In the genomic region with DNA sequence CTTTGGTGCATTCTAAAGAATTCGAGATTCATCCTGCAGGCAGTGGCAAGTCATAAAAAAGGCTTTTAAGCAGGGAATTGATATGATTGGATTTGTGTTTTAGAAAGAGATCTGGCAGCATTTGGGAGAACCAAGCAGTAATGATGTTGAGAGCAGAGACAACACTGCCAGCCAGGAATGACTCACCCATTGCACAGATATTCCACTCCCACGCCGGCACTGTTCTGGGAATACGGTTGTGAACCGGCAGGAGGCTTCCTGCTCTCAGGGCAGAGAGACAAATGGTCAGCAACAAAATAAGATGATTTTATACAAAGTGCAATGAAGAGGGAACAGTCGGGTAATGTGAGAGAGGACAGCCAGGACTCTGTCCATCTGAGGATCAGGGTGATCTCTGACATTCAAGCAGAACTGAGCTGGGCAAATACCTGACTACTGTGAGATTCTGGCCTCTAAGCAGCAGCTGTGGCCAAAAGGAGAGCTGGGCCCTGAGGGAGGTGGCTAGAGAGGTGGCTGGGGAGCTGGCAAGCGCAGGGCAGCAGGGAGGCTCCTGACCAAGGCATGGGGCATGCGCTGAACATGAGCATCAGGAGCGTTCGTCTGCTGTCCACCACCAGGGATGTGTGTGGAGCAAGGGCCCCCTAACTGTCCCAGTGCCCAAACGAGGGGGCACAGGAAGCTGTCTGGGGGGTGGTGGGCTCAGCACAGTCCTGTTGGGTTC, we compare ENCODE assay signal across 11 cellular contexts. TPM values are rescaled to one million over a fixed set of nuclear protein-coding genes. Genes with fewer than 3 reads are reported as not detected.
A peak's percentile ranks its signal among the peaks of the same experiment; 100 is the strongest.
DNase-seq lines count a peak whose midpoint lies in the region; FAIRE-seq and TF ChIP-seq lines count a peak whose summit lies in the region.
"Had no signal": no experiment of that assay in that cellular context is flagged by ENCODE, and none has a peak within 500 bp of the region (broad histone marks: within the 10 kb centered on the region; RNA-seq: fewer than 3 reads in every experiment).

No MANE protein-coding gene starts in this region.

- H3K9me3 Mint-ChIP-seq in neural progenitor cell: no peaks in the 10 kb centered on the region
- no peaks in the 10 kb centered on the region for H3K9me3 Mint-ChIP-seq in activated naive CD4-positive, alpha-beta T cell treated with anti-CD3 and anti-CD28 coated beads, Interleukin-2, amount 10 ng/mL, durations not matched to agents 7 days and 5 days

- POLR2A ChIA-PET in endothelial cell of umbilical vein (lab: Charles Lee): no interaction called here

- no peaks in the 10 kb centered on the region for H3K9me3 ChIP-seq in endothelial cell of umbilical vein (replicated peaks; ENCODE audit: control insufficient read depth, insufficient read depth, low read length)
- H3K9me3 ChIP-seq in neural progenitor cell (ENCODE audit: low read depth): no peaks in the 10 kb centered on the region
- H3K9me3 ChIP-seq in stomach: no peaks in the 10 kb centered on the region
- H3K9me3 ChIP-seq in transverse colon: no peaks in the 10 kb centered on the region

- no peaks in the 10 kb centered on the region for H3K9me1 ChIP-seq in endothelial cell of umbilical vein (replicated peaks; ENCODE audit: control insufficient read depth, extremely low read depth, insufficient read depth, low read length)

- H3K27ac Mint-ChIP-seq in neural progenitor cell: peak overlapping the region; percentile 85
- no peak overlapping the region for H3K27ac Mint-ChIP-seq in activated naive CD4-positive, alpha-beta T cell treated with anti-CD3 and anti-CD28 coated beads, Interleukin-2, amount 10 ng/mL, durations not matched to agents 7 days and 5 days

- TF ChIP-seq POLR2A in endothelial cell of umbilical vein (IDR thresholded peaks at IDR 0.05; ENCODE audit: low read depth, low read length) (no peak), stomach (IDR thresholded peaks at IDR 0.05) (no peak), transverse colon (IDR thresholded peaks at IDR 0.05) (no peak)

- in situ Hi-C loops in transverse colon (cut with MboI; ENCODE audit: low pct_ligation_motif_present in 1 of 4, low pct_unique_long_range_greater_than_20kb in 1 of 4, low sequenced_read_pairs in 3 of 4): no loop called here

- CTCF ChIA-PET in endothelial cell of umbilical vein (lab: Charles Lee): interaction anchor here (0.9 to 2.2 kb wide), 14 partner anchors 9 to 175 kb away, joined by 3 to 12 read pairs (median 3); a partner anchor contains a TSS
- CTCF ChIA-PET in activated naive CD4-positive, alpha-beta T cell treated with anti-CD3 and anti-CD28 coated beads, Interleukin-2, amount 10 ng/mL, durations not matched to agents 7 days and 5 days (lab: Charles Lee): no interaction called here

- H4K20me1 ChIP-seq in endothelial cell of umbilical vein (replicated peaks; ENCODE audit: control insufficient read depth, extremely low read depth, insufficient read depth, low read length): peaks cover 3% of the 10 kb centered on the region
- H4K20me1 ChIP-seq in neural progenitor cell (ENCODE audit: low read depth): no peaks in the 10 kb centered on the region

- DNase-seq in AG08395 (ENCODE audit: low spot score): peak; percentile 95
- DNase-seq in RKO (ENCODE audit: low spot score): peak; percentile 66
- DNase-seq in endothelial cell of umbilical vein (ENCODE audit: low read depth, low spot score): peak; percentile 88
- no peak for DNase-seq in neural progenitor cell (ENCODE audit: low spot score)
- DNase-seq in stomach: no peak
- DNase-seq in activated naive CD4-positive, alpha-beta T cell treated with anti-CD3 and anti-CD28 coated beads, Interleukin-2, amount 10 ng/mL, durations not matched to agents 7 days and 5 days: no peak
- DNase-seq in transverse colon: no peak
- DNase-seq in NK-92 (lab: John Stamatoyannopoulos, UW; ENCODE audit: unreplicated experiment): no peak
- DNase-seq: activated CD4-positive, alpha-beta T cell treated with anti-CD3 and anti-CD28 coated beads for 36 hours; DMS79 treated with DMSO at 0.1 percent for 48 hours; NCI-H1105 treated with DMSO at 0.1 percent for 48 hours had no signal

- H3K27me3 Mint-ChIP-seq in neural progenitor cell (ENCODE audit: insufficient read depth, low read depth): peaks cover 2% of the 10 kb centered on the region
- H3K27me3 Mint-ChIP-seq in activated naive CD4-positive, alpha-beta T cell treated with anti-CD3 and anti-CD28 coated beads, Interleukin-2, amount 10 ng/mL, durations not matched to agents 7 days and 5 days: no peaks in the 10 kb centered on the region
- H3K27me3 Mint-ChIP-seq: activated CD4-positive, alpha-beta T cell treated with anti-CD3 and anti-CD28 coated beads for 36 hours had no signal

- H3K36me3 ChIP-seq in endothelial cell of umbilical vein (ENCODE audit: control insufficient read depth in 2 of 2, extremely low read depth in 1 of 2, insufficient read depth in 2 of 2, low read length in 2 of 2) (no peaks in the 10 kb centered on the region), neural progenitor cell (no peaks in the 10 kb centered on the region), stomach (no peaks in the 10 kb centered on the region), transverse colon (no peaks in the 10 kb centered on the region)

- H3K9ac ChIP-seq in endothelial cell of umbilical vein (replicated peaks; ENCODE audit: extremely low read depth, insufficient read depth, low read length): no peak overlapping the region
- H3K9ac ChIP-seq in neural progenitor cell: no peak overlapping the region

- H3K27ac ChIP-seq in endothelial cell of umbilical vein (ENCODE audit: insufficient read depth, low read depth, low read length) (peak overlapping the region; percentile 40), neural progenitor cell (no peak overlapping the region), stomach (peak overlapping the region in 2 of 5 donors; percentile 35 to 54), transverse colon (no peak overlapping the region)

- intact Hi-C loops in endothelial cell of umbilical vein (cut with micrococcal nuclease): loop anchor here (1.0 to 5.0 kb wide), 2 partner anchors 33 to 530 kb away; no protein-coding TSS in a partner anchor
- intact Hi-C loops in stomach (cut with DNase I; ENCODE audit: low total_unique reads): no loop called here
- intact Hi-C loops in transverse colon (cut with DNase I; ENCODE audit: low total_unique reads): no loop called here

- H3K4me2 ChIP-seq in endothelial cell of umbilical vein (ENCODE audit: insufficient read depth, low read length) (peak overlapping the region; percentile 62), neural progenitor cell (no peak overlapping the region)

- no peaks in the 10 kb centered on the region for H3F3A ChIP-seq in neural progenitor cell (ENCODE audit: low read depth)

- no peaks in the 10 kb centered on the region for H3K36me3 Mint-ChIP-seq in neural progenitor cell
- H3K36me3 Mint-ChIP-seq in activated naive CD4-positive, alpha-beta T cell treated with anti-CD3 and anti-CD28 coated beads, Interleukin-2, amount 10 ng/mL, durations not matched to agents 7 days and 5 days: no peaks in the 10 kb centered on the region

- FAIRE-seq in endothelial cell of umbilical vein (lab: Jason Lieb, UNC): peak; percentile 98

- no peak for TF ChIP-seq EP300 in stomach (IDR thresholded peaks at IDR 0.05)
- TF ChIP-seq EP300 in transverse colon (IDR thresholded peaks at IDR 0.05; ENCODE audit: low read depth): no peak

- TF ChIP-seq CTCF in endothelial cell of umbilical vein (IDR thresholded peaks at IDR 0.05; ENCODE audit: extremely low read depth in 1 of 2, insufficient read depth in 1 of 2, low read depth in 1 of 2, low read length in 2 of 2) (peak; percentile 16 to 30), neural progenitor cell (IDR thresholded peaks at IDR 0.05) (no peak), stomach (IDR thresholded peaks at IDR 0.05) (no peak), transverse colon (IDR thresholded peaks at IDR 0.05) (no peak)

- H3K4me1 Mint-ChIP-seq in neural progenitor cell: peaks cover 32% of the 10 kb centered on the region
- H3K4me1 Mint-ChIP-seq in activated naive CD4-positive, alpha-beta T cell treated with anti-CD3 and anti-CD28 coated beads, Interleukin-2, amount 10 ng/mL, durations not matched to agents 7 days and 5 days: peaks cover 2% of the 10 kb centered on the region
- H3K4me1 Mint-ChIP-seq: activated CD4-positive, alpha-beta T cell treated with anti-CD3 and anti-CD28 coated beads for 36 hours had no signal

- H3K4me3 ChIP-seq in endothelial cell of umbilical vein (replicated peaks in 1 of 3; ENCODE audit: insufficient read depth in 1 of 3, low read depth in 1 of 3, low read length in 3 of 3): no peak overlapping the region
- H3K4me3 ChIP-seq in neural progenitor cell: no peak overlapping the region
- H3K4me3 ChIP-seq in stomach: no peak overlapping the region
- H3K4me3 ChIP-seq in transverse colon: no peak overlapping the region

- BruUV-seq in endothelial cell of umbilical vein (replicated peaks; lab: Mats Ljungman, UMichigan): no TSS peak

- WGBS in stomach, 5 donors: 76 to 86% (median 79%) methylated on average over 11 of the region's 11 CpGs
- 76 to 86% methylated on average over 1 to 11 of the region's 11 CpGs for WGBS in transverse colon (ENCODE audit: low coverage in 1 of 2), 2 donors

- H3K79me2 ChIP-seq in endothelial cell of umbilical vein (ENCODE audit: control insufficient read depth, insufficient read depth, low read length): no peaks in the 10 kb centered on the region
- no peaks in the 10 kb centered on the region for H3K79me2 ChIP-seq in neural progenitor cell (ENCODE audit: low read depth)

- no peak overlapping the region for H3K4me3 Mint-ChIP-seq in neural progenitor cell
- no peak overlapping the region for H3K4me3 Mint-ChIP-seq in activated naive CD4-positive, alpha-beta T cell treated with anti-CD3 and anti-CD28 coated beads, Interleukin-2, amount 10 ng/mL, durations not matched to agents 7 days and 5 days
- H3K4me3 Mint-ChIP-seq: activated CD4-positive, alpha-beta T cell treated with anti-CD3 and anti-CD28 coated beads for 36 hours had no signal

- dilution Hi-C loops in endothelial cell of umbilical vein (cut with MboI; ENCODE audit: extremely low pct_ligation_motif_present, low sequenced_read_pairs): no loop called here

- H3K4me1 ChIP-seq in endothelial cell of umbilical vein (ENCODE audit: control insufficient read depth, extremely low read depth, insufficient read depth, low read length) (peaks cover 44% of the 10 kb centered on the region), neural progenitor cell (peaks cover 8% of the 10 kb centered on the region), stomach (peaks cover 9 to 43% (median 18%) of the 10 kb centered on the region in 4 donors), transverse colon (peaks cover 0 to 16% (median 13%) of the 10 kb centered on the region in 4 donors)

- H2AFZ ChIP-seq in endothelial cell of umbilical vein (ENCODE audit: low read depth, low read length) (no peak overlapping the region), neural progenitor cell (replicated peaks) (no peak overlapping the region)

- H3K27me3 ChIP-seq in endothelial cell of umbilical vein (ENCODE audit: control insufficient read depth in 2 of 2, insufficient read depth in 2 of 2, low read length in 2 of 2) (peaks cover 3 to 29% of the 10 kb centered on the region in 2 experiments), neural progenitor cell (no peaks in the 10 kb centered on the region), stomach (no peaks in the 10 kb centered on the region), transverse colon (no peaks in the 10 kb centered on the region)

RNA-seq across cellular contexts. Expression of a gene that starts 56.1 kb away (rescaled TPM):
- total RNA-seq in endothelial cell of umbilical vein: 18.4 and 18.5 TPM in 2 replicates
- 14.1 and 18.2 TPM in 2 replicates for polyA plus RNA-seq in endothelial cell of umbilical vein
- 8.2 and 10.1 TPM in 2 replicates for polyA plus RNA-seq in endothelial cell of umbilical vein (2011; cell fraction: cytosol; rRNA removed)
- polyA plus RNA-seq in endothelial cell of umbilical vein (2011; cell fraction: nucleus; rRNA removed): 26.0 and 27.8 TPM in 2 replicates
- 13.4 and 14.5 TPM in 2 replicates for polyA plus RNA-seq in endothelial cell of umbilical vein (2012)
- polyA minus RNA-seq in endothelial cell of umbilical vein: 16.8 and 22.7 TPM in 2 replicates
- 10.3 TPM for polyA minus RNA-seq in endothelial cell of umbilical vein (2011; cell fraction: cytosol; rRNA and poly(A)+ RNA removed)
- 11.2 and 16.4 TPM in 2 replicates for polyA minus RNA-seq in endothelial cell of umbilical vein (2011; cell fraction: nucleus; rRNA and poly(A)+ RNA removed)
- 34.7 and 89.1 TPM in 2 replicates for total RNA-seq in neural progenitor cell (ENCODE audit: low replicate concordance)
- total RNA-seq in stomach: 10 to 100 TPM; 12.1 to 54.7 (median 16.9) TPM
- polyA plus RNA-seq in stomach: 1 to 10 TPM in 2 of 3 donors, under 1 TPM in 1; 0.92 to 7.0 (median 3.4) TPM
- 10 to 100 TPM; 20.8 to 56.7 (median 27.7) TPM for total RNA-seq in transverse colon

Comparison
In these comparisons a context has a peak if more than half of its experiments do, and no peak if none do; other contexts are left out.
1. DNase-seq: peak in AG08395 (single experiment), RKO (single experiment) and endothelial cell of umbilical vein (single experiment); none in neural progenitor cell (single experiment), stomach (single experiment), activated naive CD4-positive, alpha-beta T cell treated with anti-CD3 and anti-CD28 coated beads, Interleukin-2, amount 10 ng/mL, durations not matched to agents 7 days and 5 days (single experiment), transverse colon (single experiment) and NK-92 (single experiment).
2. CTCF ChIP-seq: peak in endothelial cell of umbilical vein (2 of 2); none in neural progenitor cell (single experiment), stomach (0 of 7) and transverse colon (0 of 5).